8 cellular contexts compared by ENCODE assay signal in genomic region chr15:65377105-65377975, GRCh38. TPM values are rescaled to one million over a fixed set of nuclear protein-coding genes. Genes with fewer than 3 reads are reported as not detected.
A peak's percentile ranks its signal among the peaks of the same experiment; 100 is the strongest.
DNase-seq lines count a peak whose midpoint lies in the region; ATAC-seq and TF ChIP-seq lines count a peak whose summit lies in the region.

No MANE protein-coding gene starts in this region.

- no peak overlapping the region for H3K9ac ChIP-seq in SK-N-MC (ENCODE audit: insufficient read length)

- no peaks in the 10 kb centered on the region for H3K36me3 Mint-ChIP-seq in naive B cell

- H3K36me3 ChIP-seq in SK-N-MC (ENCODE audit: insufficient read depth, low read length): no peaks in the 10 kb centered on the region
- H3K36me3 ChIP-seq in esophagus squamous epithelium: no peaks in the 10 kb centered on the region

- ATAC-seq in naive B cell (ENCODE audit: low read depth in 2 of 2) (peak; percentile 50 to 57), HG03571 (IDR thresholded peaks at IDR 0.05; ENCODE audit: unreplicated experiment) (no peak)

- H3K27ac Mint-ChIP-seq in naive B cell: no peak overlapping the region

- H3K9me3 ChIP-seq in SK-N-MC (ENCODE audit: low read depth, low read length) (no peaks in the 10 kb centered on the region), esophagus squamous epithelium (no peaks in the 10 kb centered on the region)

- H3K27ac ChIP-seq in SK-N-MC (no peak overlapping the region), esophagus squamous epithelium (peak overlapping the region in 1 of 4 donors; percentile 13)

- H3K9me3 Mint-ChIP-seq in naive B cell: no peaks in the 10 kb centered on the region

- H3K4me3 ChIP-seq in SK-N-MC: peak overlapping the region; percentile 77
- H3K4me3 ChIP-seq in esophagus squamous epithelium: peak overlapping the region; percentile 29 to 67 (median 46)

- TF ChIP-seq CTCF in esophagus squamous epithelium (IDR thresholded peaks at IDR 0.05): no peak

- H3K27me3 ChIP-seq in esophagus squamous epithelium: peaks cover 6 to 99% (median 9%) of the 10 kb centered on the region in 4 donors

- peaks cover 55 to 88% (median 77%) of the 10 kb centered on the region in 3 donors for H3K27me3 Mint-ChIP-seq in naive B cell

- 0% methylated on average over 19 of the region's 99 CpGs; no CpG with 5 or more reads in 1 of the 2 donors for WGBS in esophagus squamous epithelium, 2 donors

- no peak for TF ChIP-seq POLR2A in esophagus squamous epithelium (IDR thresholded peaks at IDR 0.05)

- H3K4me3 Mint-ChIP-seq in naive B cell: peak overlapping the region; percentile 74 to 89 (median 84)

- intact Hi-C loops in esophagus squamous epithelium (cut with DNase I): no loop called here

- peaks cover 8 to 25% (median 14%) of the 10 kb centered on the region in 3 donors for H3K4me1 ChIP-seq in esophagus squamous epithelium

- DNase-seq in DMS53 (lab: John Stamatoyannopoulos, UW) (peak; percentile 58), DMS53 treated with DMSO at 0.1 percent for 48 hours (lab: John Stamatoyannopoulos, UW; ENCODE audit: unreplicated experiment) (no peak), SK-N-MC (ENCODE audit: low read depth, low spot score) (no peak), esophagus squamous epithelium (lab: John Stamatoyannopoulos, UW) (no peak), naive B cell (no peak), NOMO-1 treated with dmso at 0.1 percent for 144 hours (lab: John Stamatoyannopoulos, UW; ENCODE audit: unreplicated experiment) (no peak), SHP77 treated with DMSO at 0.1 percent for 48 hours (lab: John Stamatoyannopoulos, UW) (no peak)

- peaks cover 9 to 19% (median 16%) of the 10 kb centered on the region in 3 donors for H3K4me1 Mint-ChIP-seq in naive B cell

RNA-seq across cellular contexts. Expression of gene IGDCC3, which starts 0.5 kb away (rescaled TPM):
- total RNA-seq in esophagus squamous epithelium: not detected
- polyA plus RNA-seq in naive B cell (ENCODE audit: low read depth in 6 of 6): not detected

RNA-seq across cellular contexts. Expression of gene IGDCC4, which starts 45.4 kb away (rescaled TPM):
- total RNA-seq in esophagus squamous epithelium: 1 to 10 TPM in 1 of 4 donors, under 1 TPM in 3; 0.12 to 2.7 (median 0.26) TPM
- not detected for polyA plus RNA-seq in naive B cell (ENCODE audit: low read depth in 6 of 6)
